ENCODE assay signal across 28 cellular contexts in genomic region chr16:6027733-6028132, GRCh38.
"Had no signal": no experiment of that assay in that cellular context is flagged by ENCODE, and none has a peak within 500 bp of the region (broad histone marks: within the 10 kb centered on the region; RNA-seq: fewer than 3 reads in every experiment).

No MANE protein-coding gene starts in this region.

- H3K27me3 ChIP-seq: ovary, right lobe of liver, sigmoid colon, stomach, thyroid gland, tibial nerve, upper lobe of left lung, vagina had no signal

- H3K4me1 Mint-ChIP-seq: naive thymus-derived CD4-positive, alpha-beta T cell; natural killer cell; nephron; neural crest cell; stimulated activated effector memory CD8-positive, alpha-beta T cell treated with anti-CD3 and anti-CD28 coated beads, Interleukin-12 subunit alpha, Interleukin-12 subunit beta, amount 100 ng/mL, for 72 hours; stimulated activated naive B cell treated with anti-CD40 and anti-IgM and Interleukin-4, amounts not matched to agents 10 μg/mL and 1 μg/mL and 100 μg/mL, for 72 hours had no signal

- H3K9me3 Mint-ChIP-seq: nephron; neural crest cell; stimulated activated naive B cell treated with anti-CD40 and anti-IgM and Interleukin-4, amounts not matched to agents 10 μg/mL and 1 μg/mL and 100 μg/mL, for 72 hours had no signal

- ATAC-seq: naive thymus-derived CD4-positive, alpha-beta T cell; natural killer cell; right cardiac atrium; right lobe of liver; stimulated activated effector memory CD8-positive, alpha-beta T cell treated with anti-CD3 and anti-CD28 coated beads, Interleukin-12 subunit alpha, Interleukin-12 subunit beta, amount 100 ng/mL, for 72 hours; stimulated activated naive B cell treated with anti-CD40 and anti-IgM and Interleukin-4, amounts not matched to agents 10 μg/mL and 1 μg/mL and 100 μg/mL, for 72 hours had no signal

- DNase-seq: naive thymus-derived CD4-positive, alpha-beta T cell; natural killer cell; occipital lobe; ovary; posterior cingulate gyrus; right cardiac atrium; right lobe of liver; sigmoid colon; small intestine; stimulated activated CD4-positive, alpha-beta T cell treated with anti-CD3 and anti-CD28 coated beads, Interleukin-15, amount 100 ng/mL, for 24 hours; stimulated activated CD4-positive, alpha-beta T cell treated with anti-CD3 and anti-CD28 coated beads, Interleukin-2, amount 100 ng/mL, for 24 hours; stimulated activated CD4-positive, alpha-beta T cell treated with anti-CD3 and anti-CD28 coated beads, Interleukin-2, amount 100 ng/mL, for 48 hours; stimulated activated CD4-positive, alpha-beta T cell treated with anti-CD3 and anti-CD28 coated beads, Interleukin-4, amount 100 ng/mL, for 24 hours; stimulated activated naive B cell treated with anti-CD40 and anti-IgM and Interleukin-4, amounts not matched to agents 10 μg/mL and 1 μg/mL and 100 μg/mL, for 72 hours; stimulated activated naive CD4-positive, alpha-beta T cell treated with Interleukin-2 at 50 U/mL for 16 hours; stomach; thyroid gland; trophoblast cell; upper lobe of left lung had no signal

- H3K9ac ChIP-seq: parathyroid adenoma had no signal

- H3K27ac ChIP-seq: ovary, parathyroid adenoma, prostate gland, right lobe of liver, sigmoid colon, stomach, thoracic aorta, thyroid gland, tibial nerve, upper lobe of left lung, vagina had no signal

- H3K4me3 ChIP-seq: ovary, prostate gland, right lobe of liver, sigmoid colon, stomach, thoracic aorta, thyroid gland, tibial nerve, upper lobe of left lung, vagina had no signal

- H3K36me3 ChIP-seq: ovary, prostate gland, right lobe of liver, sigmoid colon, stomach, thoracic aorta, thyroid gland, tibial nerve, upper lobe of left lung, vagina had no signal

- H3K79me2 ChIP-seq: parathyroid adenoma had no signal

- H3K27me3 Mint-ChIP-seq: stimulated activated naive B cell treated with anti-CD40 and anti-IgM and Interleukin-4, amounts not matched to agents 10 μg/mL and 1 μg/mL and 100 μg/mL, for 72 hours; stimulated activated naive CD8-positive, alpha-beta T cell treated with anti-CD3 and anti-CD28 coated beads, Interleukin-15, Interleukin-2, amounts not matched to agents 100 ng/mL and 50 ng/mL, for 24 hours had no signal

- H3K36me3 Mint-ChIP-seq: naive thymus-derived CD4-positive, alpha-beta T cell; natural killer cell; stimulated activated effector memory CD8-positive, alpha-beta T cell treated with anti-CD3 and anti-CD28 coated beads, Interleukin-12 subunit alpha, Interleukin-12 subunit beta, amount 100 ng/mL, for 72 hours; stimulated activated naive B cell treated with anti-CD40 and anti-IgM and Interleukin-4, amounts not matched to agents 10 μg/mL and 1 μg/mL and 100 μg/mL, for 72 hours had no signal

- H3K4me3 Mint-ChIP-seq: naive thymus-derived CD4-positive, alpha-beta T cell; natural killer cell; nephron; neural crest cell; stimulated activated effector memory CD8-positive, alpha-beta T cell treated with anti-CD3 and anti-CD28 coated beads, Interleukin-12 subunit alpha, Interleukin-12 subunit beta, amount 100 ng/mL, for 72 hours; stimulated activated naive B cell treated with anti-CD40 and anti-IgM and Interleukin-4, amounts not matched to agents 10 μg/mL and 1 μg/mL and 100 μg/mL, for 72 hours; stimulated activated naive CD8-positive, alpha-beta T cell treated with anti-CD3 and anti-CD28 coated beads, Interleukin-15, Interleukin-2, amounts not matched to agents 100 ng/mL and 50 ng/mL, for 24 hours had no signal

- H3K9me3 ChIP-seq: ovary, prostate gland, right lobe of liver, sigmoid colon, thoracic aorta, thyroid gland, tibial nerve, upper lobe of left lung, vagina had no signal

- H3K27ac Mint-ChIP-seq: naive thymus-derived CD4-positive, alpha-beta T cell; natural killer cell; nephron; stimulated activated effector memory CD8-positive, alpha-beta T cell treated with anti-CD3 and anti-CD28 coated beads, Interleukin-12 subunit alpha, Interleukin-12 subunit beta, amount 100 ng/mL, for 72 hours; stimulated activated naive B cell treated with anti-CD40 and anti-IgM and Interleukin-4, amounts not matched to agents 10 μg/mL and 1 μg/mL and 100 μg/mL, for 72 hours; stimulated activated naive CD8-positive, alpha-beta T cell treated with anti-CD3 and anti-CD28 coated beads, Interleukin-15, Interleukin-2, amounts not matched to agents 100 ng/mL and 50 ng/mL, for 24 hours had no signal

- H2AFZ ChIP-seq: parathyroid adenoma had no signal

- H3K4me1 ChIP-seq: parathyroid adenoma, prostate gland, right lobe of liver, sigmoid colon, stomach, thyroid gland, tibial nerve, upper lobe of left lung, vagina had no signal
